In the genomic region with DNA sequence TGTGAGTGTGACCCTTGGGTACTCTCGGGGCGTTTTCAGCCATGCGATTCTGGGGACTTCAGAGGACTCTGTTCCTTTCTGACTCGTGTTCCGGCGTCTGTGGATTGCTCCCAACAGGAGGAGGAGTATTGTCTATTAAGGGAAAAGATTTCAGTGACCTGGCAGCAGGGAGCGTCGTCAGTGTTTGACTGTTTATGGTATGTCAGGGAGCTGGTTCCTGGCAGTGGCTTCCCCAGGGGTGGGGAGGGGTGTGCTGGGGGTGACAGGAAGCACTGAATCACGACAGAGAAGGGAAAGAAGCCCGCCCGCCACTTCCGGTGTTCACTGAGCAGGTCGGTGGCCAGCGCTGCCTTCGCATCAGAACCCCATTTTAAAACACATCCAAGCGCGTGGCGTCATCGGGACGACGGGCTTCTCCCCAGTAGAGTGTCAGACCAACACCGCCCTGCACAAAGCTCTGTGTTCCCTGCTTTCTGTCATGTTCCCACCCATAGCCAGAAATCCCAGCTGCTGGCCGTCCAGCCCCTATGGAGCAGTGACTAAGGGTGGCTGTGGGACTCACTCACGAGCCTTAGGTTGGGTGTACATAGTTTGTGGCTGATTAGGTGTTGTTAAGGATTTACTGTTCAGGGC, we compare ENCODE assay signal across 8 cellular contexts. TPM values are rescaled to one million over a fixed set of nuclear protein-coding genes. Genes with fewer than 3 reads are reported as not detected.
DNase-seq lines count a peak whose midpoint lies in the region; ATAC-seq and TF ChIP-seq lines count a peak whose summit lies in the region.

No MANE protein-coding gene starts in this region.

- peaks cover 22% of the 10 kb centered on the region for H3K4me1 ChIP-seq in CD8-positive, alpha-beta T cell (ENCODE audit: insufficient read depth, low read length)
- H3K4me1 ChIP-seq in right atrium auricular region (peaks cover 0 to 82% of the 10 kb centered on the region in 2 donors), HAP-1 (no peaks in the 10 kb centered on the region)

- peak overlapping the region; percentile 34 for H3K27ac ChIP-seq in CD8-positive, alpha-beta T cell (ENCODE audit: low read depth, low read length)
- H3K27ac ChIP-seq in right atrium auricular region = peak overlapping the region; percentile 91 to 93

- H3K36me3 Mint-ChIP-seq in CD8-positive, alpha-beta T cell = no peaks in the 10 kb centered on the region

- intact Hi-C loops in CD8-positive, alpha-beta T cell (cut with DNase I, micrococcal nuclease) = no loop called here

- no peaks in the 10 kb centered on the region for H3K36me3 ChIP-seq in CD8-positive, alpha-beta T cell (ENCODE audit: insufficient read depth, low read length)
- H3K36me3 ChIP-seq in right atrium auricular region (no peaks in the 10 kb centered on the region), HAP-1 (replicated peaks) (no peaks in the 10 kb centered on the region)

- CTCF ChIA-PET in CD8-positive, alpha-beta T cell (lab: Charles Lee) = interaction anchor here (1.0 kb wide), 1 partner anchor 71 kb away, joined by 3 read pairs; no protein-coding TSS in a partner anchor

- H3K4me1 Mint-ChIP-seq in CD8-positive, alpha-beta T cell (ENCODE audit: low read depth) = peaks cover 25% of the 10 kb centered on the region

- peak overlapping the region; percentile 26 for H3K4me3 ChIP-seq in CD8-positive, alpha-beta T cell (ENCODE audit: low read depth, low read length)
- H3K4me3 ChIP-seq in right atrium auricular region (peak overlapping the region in 1 of 2 donors; percentile 18), HAP-1 (no peak overlapping the region)

- in situ Hi-C loops in HAP-1 (cut with MboI; ENCODE audit: low sequenced_read_pairs) = no loop called here

- peaks cover 17% of the 10 kb centered on the region for H3K27me3 Mint-ChIP-seq in CD8-positive, alpha-beta T cell (ENCODE audit: low read depth)

- H3K9me3 Mint-ChIP-seq in CD8-positive, alpha-beta T cell = no peaks in the 10 kb centered on the region

- POLR2A ChIA-PET in CD8-positive, alpha-beta T cell (lab: Charles Lee) = interaction anchor here (0.6 kb wide), 1 partner anchor 175 kb away, joined by 3 read pairs; no protein-coding TSS in a partner anchor

- peak in 6 of 7 experiments; percentile 25 to 70 (median 51) for DNase-seq in CD8-positive, alpha-beta T cell
- peak; percentile 28 for DNase-seq in activated T-helper 9 cell treated with anti-CD3 and anti-CD28 coated beads, Interleukin-2, amount 50 U/mL, for 16 hours (ENCODE audit: low read depth)
- DNase-seq in right atrium auricular region (ENCODE audit: low spot score) (peak; percentile 98), HAP-1 (ENCODE audit: low spot score in 2 of 2) (no peak)
- DNase-seq in stimulated activated CD4-positive, alpha-beta T cell treated with anti-CD3 and anti-CD28 coated beads, Interleukin-12 subunit alpha, Interleukin-12 subunit beta, amount 100 ng/mL, for 24 hours (ENCODE audit: low read depth in 2 of 2) = peak; percentile 26 to 61

- peak overlapping the region; percentile 53 for H3K27ac Mint-ChIP-seq in CD8-positive, alpha-beta T cell

- H3K4me3 Mint-ChIP-seq in CD8-positive, alpha-beta T cell = peak overlapping the region; percentile 76

- H3K27me3 ChIP-seq in CD8-positive, alpha-beta T cell (ENCODE audit: insufficient read depth, low read length) = no peaks in the 10 kb centered on the region
- H3K27me3 ChIP-seq in right atrium auricular region (no peaks in the 10 kb centered on the region), HAP-1 (ENCODE audit: low read depth) (peaks cover 3% of the 10 kb centered on the region; the same call in 1 of the 2 replicates)

- peak; percentile 80 for ATAC-seq in CD8-positive, alpha-beta T cell
- ATAC-seq in HG03442 (IDR thresholded peaks at IDR 0.05; ENCODE audit: unreplicated experiment) (peak; percentile 35), GM21576 (IDR thresholded peaks at IDR 0.05; ENCODE audit: unreplicated experiment) (no peak), HG02840 (IDR thresholded peaks at IDR 0.05; ENCODE audit: low FRiP score, unreplicated experiment) (no peak)

- no peaks in the 10 kb centered on the region for H3K9me3 ChIP-seq in CD8-positive, alpha-beta T cell (ENCODE audit: low read length)
- H3K9me3 ChIP-seq in right atrium auricular region (no peaks in the 10 kb centered on the region), HAP-1 (no peaks in the 10 kb centered on the region)

- no peak for TF ChIP-seq CTCF in CD8-positive, alpha-beta T cell (IDR thresholded peaks at IDR 0.05)
- no peak for TF ChIP-seq CTCF in right atrium auricular region (IDR thresholded peaks at IDR 0.05)

RNA-seq across cellular contexts. Expression of gene COL4A2, which starts 33.8 kb away (rescaled TPM):
- total RNA-seq in CD8-positive, alpha-beta T cell = not detected
- 100 to 1,000 TPM; 141 to 153 TPM for total RNA-seq in right atrium auricular region

RNA-seq across cellular contexts. Expression of gene COL4A1, which starts 34.0 kb away (rescaled TPM):
- total RNA-seq in CD8-positive, alpha-beta T cell = not detected
- 100 to 1,000 TPM; 140 to 201 TPM for total RNA-seq in right atrium auricular region

Comparison
In these comparisons a context has a peak if more than half of its experiments do, and no peak if none do; other contexts are left out.
1. ATAC-seq: peak in CD8-positive, alpha-beta T cell (single experiment) and HG03442 (single experiment); none in GM21576 (single experiment) and HG02840 (single experiment).
2. DNase-seq: peak in CD8-positive, alpha-beta T cell (6 of 7), activated T-helper 9 cell treated with anti-CD3 and anti-CD28 coated beads, Interleukin-2, amount 50 U/mL, for 16 hours (single experiment), right atrium auricular region (single experiment) and stimulated activated CD4-positive, alpha-beta T cell treated with anti-CD3 and anti-CD28 coated beads, Interleukin-12 subunit alpha, Interleukin-12 subunit beta, amount 100 ng/mL, for 24 hours (2 of 2); none in HAP-1 (0 of 2).
3. RNA of gene COL4A2, which starts 33.8 kb away (total RNA-seq): 141 to 153 TPM in right atrium auricular region; not detected in CD8-positive, alpha-beta T cell; every median in the first group is over 100 times any median in the second.
4. RNA of gene COL4A1, which starts 34.0 kb away (total RNA-seq): 140 to 201 TPM in right atrium auricular region; not detected in CD8-positive, alpha-beta T cell; every median in the first group is over 100 times any median in the second.